ENCODE assay signal across 1 cellular context in genomic region chr7:35015346-35015859, GRCh38.
TF ChIP-seq lines count a peak whose summit lies in the region.

No MANE protein-coding gene starts in this region.

TF ChIP-seq in WTC11, 78 proteins besides CTCF, POLR2A, EP300 and RAD21 (continued from another document):
- TF ChIP-seq, protein P1, sequence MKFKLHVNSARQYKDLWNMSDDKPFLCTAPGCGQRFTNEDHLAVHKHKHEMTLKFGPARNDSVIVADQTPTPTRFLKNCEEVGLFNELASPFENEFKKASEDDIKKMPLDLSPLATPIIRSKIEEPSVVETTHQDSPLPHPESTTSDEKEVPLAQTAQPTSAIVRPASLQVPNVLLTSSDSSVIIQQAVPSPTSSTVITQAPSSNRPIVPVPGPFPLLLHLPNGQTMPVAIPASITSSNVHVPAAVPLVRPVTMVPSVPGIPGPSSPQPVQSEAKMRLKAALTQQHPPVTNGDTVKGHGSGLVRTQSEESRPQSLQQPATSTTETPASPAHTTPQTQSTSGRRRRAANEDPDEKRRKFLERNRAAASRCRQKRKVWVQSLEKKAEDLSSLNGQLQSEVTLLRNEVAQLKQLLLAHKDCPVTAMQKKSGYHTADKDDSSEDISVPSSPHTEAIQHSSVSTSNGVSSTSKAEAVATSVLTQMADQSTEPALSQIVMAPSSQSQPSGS (CRISPR knock-in tag; IDR thresholded peaks at IDR 0.05; ENCODE audit: borderline replicate concordance, low read depth): no peak
- no peak for TF ChIP-seq NFE2L1 (CRISPR knock-in tag; IDR thresholded peaks at IDR 0.05)
- TF ChIP-seq IRF2 (CRISPR knock-in tag; IDR thresholded peaks at IDR 0.05; ENCODE audit: borderline replicate concordance, low read depth): no peak
- TF ChIP-seq, protein P2, sequence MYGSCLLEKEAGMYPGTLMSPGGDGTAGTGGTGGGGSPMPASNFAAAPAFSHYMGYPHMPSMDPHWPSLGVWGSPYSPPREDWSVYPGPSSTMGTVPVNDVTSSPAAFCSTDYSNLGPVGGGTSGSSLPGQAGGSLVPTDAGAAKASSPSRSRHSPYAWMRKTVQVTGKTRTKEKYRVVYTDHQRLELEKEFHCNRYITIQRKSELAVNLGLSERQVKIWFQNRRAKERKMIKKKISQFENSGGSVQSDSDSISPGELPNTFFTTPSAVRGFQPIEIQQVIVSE (CRISPR knock-in tag; IDR thresholded peaks at IDR 0.05; ENCODE audit: borderline replicate concordance): no peak
- no peak for TF ChIP-seq ATF6 (CRISPR knock-in tag; IDR thresholded peaks at IDR 0.05)
TF ChIP-seq in WTC11: peak in this region for 0.
